Comparison of ENCODE assay signal across 10 cellular contexts in the genomic region with DNA sequence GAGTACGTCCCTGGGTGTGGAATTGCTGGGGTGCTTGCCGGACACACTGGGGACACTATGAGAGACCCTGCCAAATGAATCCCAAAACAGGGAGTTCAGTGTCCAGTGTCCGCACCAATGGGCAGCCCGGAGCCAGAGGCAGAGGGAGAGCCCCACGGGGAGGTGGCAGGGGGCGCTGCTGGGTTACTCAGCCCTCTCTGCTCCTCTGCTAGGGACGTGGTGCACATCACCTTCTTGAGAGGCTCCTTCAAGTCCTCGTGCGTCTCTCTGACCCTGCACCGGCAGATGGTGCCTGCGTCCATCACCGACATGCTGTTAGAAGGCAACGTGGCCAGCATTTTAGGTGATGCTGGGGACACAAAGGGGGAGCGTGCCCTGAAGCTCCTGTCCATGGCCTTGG. TPM values are rescaled to one million over a fixed set of nuclear protein-coding genes. Genes with fewer than 3 reads are reported as not detected.
DNase-seq lines count a peak whose midpoint lies in the region; ATAC-seq and TF ChIP-seq lines count a peak whose summit lies in the region.
"Had no signal": no experiment of that assay in that cellular context is flagged by ENCODE, and none has a peak within 500 bp of the region (broad histone marks: within the 10 kb centered on the region; RNA-seq: fewer than 3 reads in every experiment).

No MANE protein-coding gene starts in this region.

- intact Hi-C loops in MCF 10A (cut with micrococcal nuclease) (no loop called here), breast epithelium (cut with DNase I; ENCODE audit: low total_unique reads) (loop anchor here (10.0 kb wide), 1 partner anchor 468 kb away; no protein-coding TSS in a partner anchor), aorta (cut with DNase I) (no loop called here)

- H3K9me3 Mint-ChIP-seq in MCF 10A (ENCODE audit: unreplicated experiment) = no peaks in the 10 kb centered on the region
- H3K9me3 Mint-ChIP-seq in stimulated activated effector memory CD8-positive, alpha-beta T cell treated with anti-CD3 and anti-CD28 coated beads, Interleukin-12 subunit alpha, Interleukin-12 subunit beta, amount 100 ng/mL, for 72 hours = no peaks in the 10 kb centered on the region

- H3K4me1 ChIP-seq in breast epithelium (no peaks in the 10 kb centered on the region), NT2/D1 (ENCODE audit: insufficient read depth, insufficient read length) (peaks cover 4% of the 10 kb centered on the region), aorta (ENCODE audit: control insufficient read depth in 1 of 2, insufficient read depth in 2 of 2, low read length in 2 of 2) (no peaks in the 10 kb centered on the region)
- H3K4me1 ChIP-seq: tibial nerve had no signal

- no peak overlapping the region for H3K27ac Mint-ChIP-seq in MCF 10A (ENCODE audit: low read depth, unreplicated experiment)
- H3K27ac Mint-ChIP-seq in stimulated activated effector memory CD8-positive, alpha-beta T cell treated with anti-CD3 and anti-CD28 coated beads, Interleukin-12 subunit alpha, Interleukin-12 subunit beta, amount 100 ng/mL, for 72 hours = peak overlapping the region; percentile 22

- 25 to 26% methylated on average over 13 to 14 of the region's 14 CpGs for WGBS in aorta, 2 donors

- DNase-seq in MCF 10A (ENCODE audit: unreplicated experiment) (no peak), breast epithelium (ENCODE audit: low spot score in 2 of 2) (no peak), NT2/D1 (ENCODE audit: low read depth, low spot score) (peak; percentile 23), epithelial cell of esophagus (ENCODE audit: low read depth) (peak; percentile 25), aorta (no peak), foreskin melanocyte (no peak)
- DNase-seq in stimulated activated effector memory CD8-positive, alpha-beta T cell treated with anti-CD3 and anti-CD28 coated beads, Interleukin-12 subunit alpha, Interleukin-12 subunit beta, amount 100 ng/mL, for 72 hours (ENCODE audit: low spot score in 2 of 2) = no peak
- DNase-seq: Calu3 had no signal

- no peak overlapping the region for H3K4me3 Mint-ChIP-seq in MCF 10A (ENCODE audit: unreplicated experiment)
- H3K4me3 Mint-ChIP-seq in stimulated activated effector memory CD8-positive, alpha-beta T cell treated with anti-CD3 and anti-CD28 coated beads, Interleukin-12 subunit alpha, Interleukin-12 subunit beta, amount 100 ng/mL, for 72 hours = no peak overlapping the region

- H3K27ac ChIP-seq in breast epithelium (no peak overlapping the region), aorta (ENCODE audit: low read depth in 1 of 2, low read length in 2 of 2) (no peak overlapping the region)
- H3K27ac ChIP-seq: tibial nerve had no signal

- no peak overlapping the region for H3K9ac ChIP-seq in NT2/D1 (ENCODE audit: insufficient read length, low read depth)

- no peak for TF ChIP-seq POLR2A in breast epithelium (IDR thresholded peaks at IDR 0.05)

- H3K9me3 ChIP-seq in breast epithelium (no peaks in the 10 kb centered on the region), NT2/D1 (ENCODE audit: insufficient read depth, low read length) (no peaks in the 10 kb centered on the region), aorta (ENCODE audit: control insufficient read depth, low read length) (no peaks in the 10 kb centered on the region)
- H3K9me3 ChIP-seq: tibial nerve had no signal

- POLR2A ChIA-PET in MCF 10A (lab: Yijun Ruan, JAX) = no interaction called here

- H3K4me1 Mint-ChIP-seq in MCF 10A (ENCODE audit: insufficient read depth, unreplicated experiment) = no peaks in the 10 kb centered on the region
- peaks cover 5% of the 10 kb centered on the region for H3K4me1 Mint-ChIP-seq in stimulated activated effector memory CD8-positive, alpha-beta T cell treated with anti-CD3 and anti-CD28 coated beads, Interleukin-12 subunit alpha, Interleukin-12 subunit beta, amount 100 ng/mL, for 72 hours

- no peaks in the 10 kb centered on the region for H3K36me3 ChIP-seq in breast epithelium
- peaks cover 16% of the 10 kb centered on the region for H3K36me3 ChIP-seq in NT2/D1 (ENCODE audit: insufficient read depth, insufficient read length, low read length)
- H3K36me3 ChIP-seq in aorta (ENCODE audit: control insufficient read depth in 1 of 2, insufficient read depth in 2 of 2, low read length in 1 of 2) = no peaks in the 10 kb centered on the region

- H3K36me3 Mint-ChIP-seq in MCF 10A (ENCODE audit: insufficient read depth, unreplicated experiment) = peaks cover 2% of the 10 kb centered on the region
- no peaks in the 10 kb centered on the region for H3K36me3 Mint-ChIP-seq in stimulated activated effector memory CD8-positive, alpha-beta T cell treated with anti-CD3 and anti-CD28 coated beads, Interleukin-12 subunit alpha, Interleukin-12 subunit beta, amount 100 ng/mL, for 72 hours

- BruUV-seq in MCF 10A (replicated peaks; lab: Mats Ljungman, UMichigan) = no TSS peak

- H3K27me3 ChIP-seq in breast epithelium = peaks cover 0 to 17% of the 10 kb centered on the region in 2 donors
- H3K27me3 ChIP-seq in NT2/D1 (ENCODE audit: insufficient read depth, insufficient read length) = no peaks in the 10 kb centered on the region
- H3K27me3 ChIP-seq in aorta (ENCODE audit: control insufficient read depth in 1 of 2, insufficient read depth in 2 of 2, low read length in 1 of 2) = no peaks in the 10 kb centered on the region

- TF ChIP-seq CTCF in MCF 10A (IDR thresholded peaks at IDR 0.05; ENCODE audit: unreplicated experiment) (peak; percentile 12), breast epithelium (IDR thresholded peaks at IDR 0.05) (no peak), epithelial cell of esophagus (IDR thresholded peaks at IDR 0.05; ENCODE audit: insufficient read depth, low read depth, low read length, missing control alignments) (peak; percentile 17)

- H3K27me3 Mint-ChIP-seq in MCF 10A (ENCODE audit: insufficient read depth, unreplicated experiment) = peaks cover 36% of the 10 kb centered on the region

- ATAC-seq in stimulated activated effector memory CD8-positive, alpha-beta T cell treated with anti-CD3 and anti-CD28 coated beads, Interleukin-12 subunit alpha, Interleukin-12 subunit beta, amount 100 ng/mL, for 72 hours = peak; percentile 46
- ATAC-seq in aorta (ENCODE audit: low FRiP score) (no peak), HG03378 (IDR thresholded peaks at IDR 0.05; ENCODE audit: unreplicated experiment) (no peak)

- H3K4me3 ChIP-seq in breast epithelium (no peak overlapping the region), NT2/D1 (ENCODE audit: insufficient read length, low read depth) (no peak overlapping the region), epithelial cell of esophagus (ENCODE audit: low read length) (no peak overlapping the region), aorta (ENCODE audit: low read length in 2 of 2) (no peak overlapping the region)
- H3K4me3 ChIP-seq: tibial nerve had no signal

- CTCF ChIA-PET in MCF 10A (lab: Yijun Ruan, JAX) = interaction anchor here (0.5 to 0.7 kb wide), 4 partner anchors 81 to 462 kb away, joined by 3 to 5 read pairs (median 3); no protein-coding TSS in a partner anchor

RNA-seq across cellular contexts. Expression of a gene that starts 20.8 kb away (rescaled TPM):
- total RNA-seq in MCF 10A (2022) = 1.3 TPM in 2 replicates
- 1 to 10 TPM in 1 of 3 donors, under 1 TPM in 2; 0.59 to 3.9 (median 0.96) TPM for total RNA-seq in breast epithelium
- 1 to 10 TPM in 1 of 2 donors, not detected in 1; 1.4 TPM for total RNA-seq in aorta
- 1 to 10 TPM in 1 of 2 donors, not detected in 1; 3.5 TPM for polyA plus RNA-seq in aorta

RNA-seq across cellular contexts. Expression of a gene that starts 20.9 kb away (rescaled TPM):
- 26.0 and 38.1 TPM in 2 replicates for total RNA-seq in MCF 10A (2022)
- 10 to 100 TPM; 14.2 to 20.5 (median 18.7) TPM for total RNA-seq in breast epithelium
- total RNA-seq in aorta = 10 to 100 TPM; 10.8 to 19.1 TPM
- polyA plus RNA-seq in aorta = 10 to 100 TPM; 13.5 to 15.0 TPM

RNA-seq across cellular contexts. Expression of a gene that starts 21.1 kb away (rescaled TPM):
- total RNA-seq in MCF 10A (2022) (198 and 226 TPM in 2 replicates), breast epithelium (100 to 1,000 TPM; 109 to 164 (median 133) TPM), aorta (100 to 1,000 TPM; 114 to 123 TPM)
- 10 to 100 TPM; 42.3 to 71.2 TPM for polyA plus RNA-seq in aorta

RNA-seq across cellular contexts. Expression of a gene that starts 25.2 kb away (rescaled TPM):
- total RNA-seq in MCF 10A (2022) (4.1 and 6.1 TPM in 2 replicates), breast epithelium (1 to 10 TPM in 1 of 3 donors, under 1 TPM in 2; 0.88 to 2.9 (median 0.96) TPM), aorta (1 to 10 TPM; 1.3 to 3.6 TPM)
- polyA plus RNA-seq in aorta = 10 to 100 TPM in 1 of 2 donors, 1 to 10 TPM in 1; 2.0 to 11.9 TPM

RNA-seq across cellular contexts. Expression of a gene that starts 40.6 kb away (rescaled TPM):
- total RNA-seq in MCF 10A (2022) (28.2 and 39.5 TPM in 2 replicates), breast epithelium (10 to 100 TPM; 16.7 to 25.9 (median 25.2) TPM), aorta (1 to 10 TPM; 9.2 to 9.9 TPM)
- 10 to 100 TPM; 26.6 to 29.2 TPM for polyA plus RNA-seq in aorta

Comparison
In these comparisons a context has a peak if more than half of its experiments do, and no peak if none do; other contexts are left out.
1. CTCF ChIP-seq: peak in MCF 10A (single experiment) and epithelial cell of esophagus (single experiment); none in breast epithelium (0 of 3).
2. DNase-seq: peak in NT2/D1 (single experiment) and epithelial cell of esophagus (single experiment); none in MCF 10A (single experiment), breast epithelium (0 of 2), stimulated activated effector memory CD8-positive, alpha-beta T cell treated with anti-CD3 and anti-CD28 coated beads, Interleukin-12 subunit alpha, Interleukin-12 subunit beta, amount 100 ng/mL, for 72 hours (0 of 2), aorta (0 of 2) and foreskin melanocyte (single experiment).